1 cellular context compared by ENCODE assay signal in genomic region chr3:50227390-50228183, GRCh38.
TF ChIP-seq lines count a peak whose summit lies in the region.

No MANE protein-coding gene starts in this region.

TF ChIP-seq in A549, 52 proteins besides CTCF, POLR2A, EP300 and RAD21 (continued from another document):
- TF ChIP-seq REST (IDR thresholded peaks at IDR 0.05) (no peak), KDM5A (IDR thresholded peaks at IDR 0.05) (peak; percentile 54; the same call in 1 of the 2 replicates), E2F6 (IDR thresholded peaks at IDR 0.05; ENCODE audit: borderline replicate concordance, low read depth) (0 out of 2 replicates have a peak, but pooled peaks have one; percentile 32), ATOH8 (CRISPR knock-in tag; IDR thresholded peaks at IDR 0.05; ENCODE audit: low read depth) (no peak)
